8 cellular contexts compared by ENCODE assay signal in the genomic region with DNA sequence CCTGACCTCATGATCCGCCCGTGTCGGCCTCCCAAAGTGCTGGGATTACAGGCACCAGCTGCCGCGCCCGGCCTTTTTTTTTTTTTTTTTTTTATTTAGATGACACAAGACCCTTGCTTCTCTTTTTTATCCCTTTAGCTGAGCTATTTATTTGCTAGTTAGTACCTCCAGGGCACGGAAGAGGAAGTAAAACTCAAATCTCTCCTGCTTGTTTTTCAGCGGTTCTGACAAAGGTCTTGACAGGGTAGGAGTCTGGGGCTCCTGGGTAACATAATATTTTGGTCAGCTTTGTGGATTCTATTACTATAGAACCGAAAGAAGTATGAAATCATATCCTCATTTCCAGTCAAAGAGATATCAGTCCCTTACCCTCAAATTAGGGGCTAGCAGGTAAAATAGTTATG. TPM values are rescaled to one million over a fixed set of nuclear protein-coding genes. Genes with fewer than 3 reads are reported as not detected.
DNase-seq lines count a peak whose midpoint lies in the region; ATAC-seq and TF ChIP-seq lines count a peak whose summit lies in the region.

No MANE protein-coding gene starts in this region.

- no peak overlapping the region for H3K27ac Mint-ChIP-seq in activated CD8-positive, alpha-beta T cell treated with anti-CD3 and anti-CD28 coated beads for 36 hours

- no peaks in the 10 kb centered on the region for H3K9me3 Mint-ChIP-seq in activated CD8-positive, alpha-beta T cell treated with anti-CD3 and anti-CD28 coated beads for 36 hours

- H3K4me3 Mint-ChIP-seq in activated CD8-positive, alpha-beta T cell treated with anti-CD3 and anti-CD28 coated beads for 36 hours, result no peak overlapping the region

- H3K4me1 Mint-ChIP-seq in activated CD8-positive, alpha-beta T cell treated with anti-CD3 and anti-CD28 coated beads for 36 hours (ENCODE audit: low read depth), result peaks cover 10% of the 10 kb centered on the region

- CTCF ChIA-PET in GM10248 (lab: Yijun Ruan, JAX), result interaction anchor here (0.8 to 1.5 kb wide), 8 partner anchors 10 to 387 kb away, joined by 3 to 6 read pairs (median 3); no protein-coding TSS in a partner anchor
- CTCF ChIA-PET in activated CD8-positive, alpha-beta T cell treated with anti-CD3 and anti-CD28 coated beads for 36 hours (lab: Charles Lee), result no interaction called here

- ATAC-seq in GM19467 (IDR thresholded peaks at IDR 0.05; ENCODE audit: unreplicated experiment) (peak; percentile 76), HG03196 (IDR thresholded peaks at IDR 0.05; ENCODE audit: unreplicated experiment) (peak; percentile 82)
- peak; percentile 53 for ATAC-seq in activated CD8-positive, alpha-beta T cell treated with anti-CD3 and anti-CD28 coated beads for 36 hours

- TF ChIP-seq CTCF in GM10248 (IDR thresholded peaks at IDR 0.05; ENCODE audit: control extremely low read depth, extremely low read depth, low read depth, missing control alignments), result no peak
- no peak for TF ChIP-seq CTCF in activated CD8-positive, alpha-beta T cell treated with anti-CD3 and anti-CD28 coated beads for 36 hours (IDR thresholded peaks at IDR 0.05)

- H3K36me3 Mint-ChIP-seq in activated CD8-positive, alpha-beta T cell treated with anti-CD3 and anti-CD28 coated beads for 36 hours (ENCODE audit: low read depth), result no peaks in the 10 kb centered on the region

- intact Hi-C loops in activated CD8-positive, alpha-beta T cell treated with anti-CD3 and anti-CD28 coated beads for 36 hours (cut with micrococcal nuclease), result no loop called here

- DNase-seq in GM10248 (ENCODE audit: extremely low spot score) (peak; percentile 83), NCI-H2029 (lab: John Stamatoyannopoulos, UW) (no peak), iPS-NIHi11 (ENCODE audit: low spot score) (no peak)
- DNase-seq in activated CD8-positive, alpha-beta T cell treated with anti-CD3 and anti-CD28 coated beads for 36 hours, result no peak
- no peak for DNase-seq in stimulated activated CD4-positive, alpha-beta T cell treated with anti-CD3 and anti-CD28 coated beads, Interleukin-12 subunit alpha, Interleukin-12 subunit beta, amount 100 ng/mL, for 4 hours
- no peak for DNase-seq in central memory CD4-positive, alpha-beta T cell

- POLR2A ChIA-PET in GM10248 (lab: Yijun Ruan, JAX), result interaction anchor here (1.0 kb wide), 1 partner anchor 73 kb away, joined by 6 read pairs; no protein-coding TSS in a partner anchor
- POLR2A ChIA-PET in activated CD8-positive, alpha-beta T cell treated with anti-CD3 and anti-CD28 coated beads for 36 hours (lab: Charles Lee), result interaction anchor here (0.9 kb wide), 1 partner anchor 414 kb away, joined by 3 read pairs; no protein-coding TSS in a partner anchor

- H3K27me3 Mint-ChIP-seq in activated CD8-positive, alpha-beta T cell treated with anti-CD3 and anti-CD28 coated beads for 36 hours, result peaks cover 33% of the 10 kb centered on the region

RNA-seq across cellular contexts. Expression of a gene that starts 44.0 kb away (rescaled TPM):
- 1 to 10 TPM in 1 of 2 experiments, under 1 TPM in 1; 0.68 to 1.4 TPM for total RNA-seq in activated CD8-positive, alpha-beta T cell treated with anti-CD3 and anti-CD28 coated beads for 36 hours
